In the genomic region with DNA sequence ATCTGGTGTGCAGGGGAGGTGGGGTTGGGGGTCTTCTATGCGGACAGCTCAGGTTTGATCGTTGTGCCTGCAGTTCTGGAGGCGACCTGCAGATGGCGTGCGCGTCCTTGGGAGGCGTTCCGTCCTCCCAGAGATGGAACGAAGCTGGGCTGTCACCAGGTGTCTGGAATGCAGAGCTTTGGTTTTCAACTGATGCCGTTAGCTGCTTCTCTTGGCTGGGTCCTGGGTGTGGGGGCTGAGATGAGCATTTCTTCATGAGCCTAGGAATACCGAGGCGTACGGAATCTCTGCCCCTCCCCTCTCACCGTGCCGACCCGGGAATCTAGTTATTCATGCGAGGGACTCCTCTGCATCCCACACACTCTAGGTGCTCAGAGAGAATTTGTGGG, we compare ENCODE assay signal across 7 cellular contexts.
DNase-seq lines count a peak whose midpoint lies in the region; ATAC-seq and TF ChIP-seq lines count a peak whose summit lies in the region.

No MANE protein-coding gene starts in this region.

- POLR2A ChIA-PET in MCF 10A (lab: Yijun Ruan, JAX), result interaction anchor here (1.0 kb wide), 1 partner anchor 391 kb away, joined by 6 read pairs; no protein-coding TSS in a partner anchor

- H3K4me1 Mint-ChIP-seq in MCF 10A (ENCODE audit: insufficient read depth, unreplicated experiment) (no peaks in the 10 kb centered on the region), immature natural killer cell (peaks cover 2 to 14% of the 10 kb centered on the region in 2 donors)

- H3K27me3 Mint-ChIP-seq in MCF 10A (ENCODE audit: insufficient read depth, unreplicated experiment) (peaks cover 32% of the 10 kb centered on the region), immature natural killer cell (ENCODE audit: low read depth in 3 of 3) (peaks cover 2 to 11% (median 2%) of the 10 kb centered on the region in 3 donors)

- no peak overlapping the region for H3K4me3 Mint-ChIP-seq in MCF 10A (ENCODE audit: unreplicated experiment)
- no peak overlapping the region for H3K4me3 Mint-ChIP-seq in immature natural killer cell

- ATAC-seq in GM21360 (IDR thresholded peaks at IDR 0.05; ENCODE audit: unreplicated experiment), result no peak

- BruUV-seq in MCF 10A (replicated peaks; lab: Mats Ljungman, UMichigan), result no TSS peak

- TF ChIP-seq CTCF in GM12872 (IDR thresholded peaks at IDR 0.05; ENCODE audit: insufficient read depth, low read depth, low read length) (peak; percentile 99), VCaP (conservative IDR thresholded peaks at IDR 0.05) (peak; percentile 99), MCF 10A (IDR thresholded peaks at IDR 0.05; ENCODE audit: unreplicated experiment) (peak; percentile 98)

- H3K36me3 Mint-ChIP-seq in MCF 10A (ENCODE audit: insufficient read depth, unreplicated experiment), result no peaks in the 10 kb centered on the region
- H3K36me3 Mint-ChIP-seq in immature natural killer cell, result no peaks in the 10 kb centered on the region

- DNase-seq in NCI-H1105 (lab: John Stamatoyannopoulos, UW), result peak; percentile 63
- DNase-seq in MCF 10A (ENCODE audit: unreplicated experiment), result peak; percentile 63
- peak; percentile 35 to 39 (median 35) for DNase-seq in immature natural killer cell
- peak; percentile 22 to 56 for DNase-seq in stimulated activated CD4-positive, alpha-beta T cell treated with anti-CD3 and anti-CD28 coated beads, Interleukin-15, amount 100 ng/mL, for 1 hour (ENCODE audit: low read depth in 1 of 2, low spot score in 1 of 2)

- no peak overlapping the region for H3K27ac ChIP-seq in VCaP

- intact Hi-C loops in MCF 10A (cut with micrococcal nuclease), result loop anchor here (1.0 to 10.0 kb wide), 5 partner anchors 189 to 627 kb away; no protein-coding TSS in a partner anchor

- H3K9me3 Mint-ChIP-seq in MCF 10A (ENCODE audit: unreplicated experiment), result no peaks in the 10 kb centered on the region
- H3K9me3 Mint-ChIP-seq in immature natural killer cell, result no peaks in the 10 kb centered on the region

- H3K27ac Mint-ChIP-seq in MCF 10A (ENCODE audit: low read depth, unreplicated experiment), result no peak overlapping the region
- peak overlapping the region in 1 of 6 donors; percentile 70 for H3K27ac Mint-ChIP-seq in immature natural killer cell

- CTCF ChIA-PET in MCF 10A (lab: Yijun Ruan, JAX), result interaction anchor here (0.5 to 10.0 kb wide), 73 partner anchors 9 to 738 kb away, joined by 3 to 173 read pairs (median 4); a partner anchor contains a TSS
